ENCODE assay signal across 8 cellular contexts in the genomic region with DNA sequence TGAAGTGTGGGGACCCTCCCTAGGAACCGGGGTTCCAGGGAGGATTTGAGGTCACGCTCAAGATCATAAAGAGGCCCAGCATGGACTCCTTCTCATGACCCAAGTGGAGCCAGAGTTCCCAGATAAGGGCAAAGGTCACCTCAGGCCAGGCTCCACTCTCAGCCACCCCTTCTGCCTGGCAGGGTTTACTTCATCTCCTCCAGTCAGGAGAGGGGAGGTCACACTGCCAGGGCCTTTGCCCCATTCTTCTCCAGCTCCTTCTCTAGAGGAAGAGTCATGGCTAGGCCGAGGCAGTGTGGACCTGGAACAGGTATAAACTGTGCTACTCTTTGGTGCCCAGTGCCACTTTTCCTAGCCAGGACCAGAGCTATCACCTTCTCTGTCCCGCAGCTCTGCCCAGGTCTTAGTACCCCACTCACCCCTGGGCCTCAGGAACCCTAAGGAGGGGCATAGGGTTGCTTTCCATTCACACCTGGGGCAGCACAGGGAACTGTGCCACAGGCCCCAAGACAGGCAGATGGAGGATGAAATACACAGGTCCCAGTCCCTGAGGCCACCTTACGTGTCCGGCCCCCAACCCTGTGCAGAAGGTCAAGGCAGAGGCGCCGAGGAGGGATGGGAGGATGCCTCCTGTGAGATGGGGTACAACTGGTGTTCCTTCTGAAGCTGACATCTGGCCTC. TPM values are rescaled to one million over a fixed set of nuclear protein-coding genes. Genes with fewer than 3 reads are reported as not detected.
A peak's percentile ranks its signal among the peaks of the same experiment; 100 is the strongest.
DNase-seq lines count a peak whose midpoint lies in the region; ATAC-seq and TF ChIP-seq lines count a peak whose summit lies in the region.

No MANE protein-coding gene starts in this region.

- H3K9me3 Mint-ChIP-seq in activated CD4-positive, alpha-beta T cell treated with anti-CD3 and anti-CD28 coated beads, Interleukin-2, amount 10 ng/mL, durations not matched to agents 24 days and 14 days: no peaks in the 10 kb centered on the region
- no peaks in the 10 kb centered on the region for H3K9me3 Mint-ChIP-seq in activated naive CD8-positive, alpha-beta T cell treated with anti-CD3 and anti-CD28 coated beads for 36 hours

- H3K36me3 Mint-ChIP-seq in activated CD4-positive, alpha-beta T cell treated with anti-CD3 and anti-CD28 coated beads, Interleukin-2, amount 10 ng/mL, durations not matched to agents 24 days and 14 days (ENCODE audit: low read depth): peaks cover 1% of the 10 kb centered on the region
- no peaks in the 10 kb centered on the region for H3K36me3 Mint-ChIP-seq in activated naive CD8-positive, alpha-beta T cell treated with anti-CD3 and anti-CD28 coated beads for 36 hours

- H3K4me3 ChIP-seq in kidney epithelial cell (ENCODE audit: low read depth, low read length) (peak overlapping the region; percentile 48), testis (peak overlapping the region; percentile 56 to 72)

- peak overlapping the region; percentile 73 to 82 for H3K27ac ChIP-seq in testis

- peaks cover 32% of the 10 kb centered on the region for H3K4me1 Mint-ChIP-seq in activated CD4-positive, alpha-beta T cell treated with anti-CD3 and anti-CD28 coated beads, Interleukin-2, amount 10 ng/mL, durations not matched to agents 24 days and 14 days
- H3K4me1 Mint-ChIP-seq in activated naive CD8-positive, alpha-beta T cell treated with anti-CD3 and anti-CD28 coated beads for 36 hours: peaks cover 31% of the 10 kb centered on the region

- no peak for TF ChIP-seq CTCF in kidney epithelial cell (IDR thresholded peaks at IDR 0.05; ENCODE audit: insufficient read depth, low read length, poor library complexity, severe bottlenecking)
- no peak for TF ChIP-seq CTCF in testis (IDR thresholded peaks at IDR 0.05)

- intact Hi-C loops in activated CD4-positive, alpha-beta T cell treated with anti-CD3 and anti-CD28 coated beads, Interleukin-2, amount 10 ng/mL, durations not matched to agents 24 days and 14 days (cut with micrococcal nuclease): no loop called here
- intact Hi-C loops in testis (cut with DNase I; ENCODE audit: low total_unique reads): no loop called here

- H3K27me3 Mint-ChIP-seq in activated CD4-positive, alpha-beta T cell treated with anti-CD3 and anti-CD28 coated beads, Interleukin-2, amount 10 ng/mL, durations not matched to agents 24 days and 14 days: no peaks in the 10 kb centered on the region
- H3K27me3 Mint-ChIP-seq in activated naive CD8-positive, alpha-beta T cell treated with anti-CD3 and anti-CD28 coated beads for 36 hours: no peaks in the 10 kb centered on the region

- WGBS in testis, 2 donors: 61 to 78% methylated on average over 4 to 8 of the region's 8 CpGs

- peaks cover 25% of the 10 kb centered on the region for H3K4me1 ChIP-seq in testis

- H3K9me3 ChIP-seq in testis: no peaks in the 10 kb centered on the region

- peak overlapping the region; percentile 59 for H3K27ac Mint-ChIP-seq in activated CD4-positive, alpha-beta T cell treated with anti-CD3 and anti-CD28 coated beads, Interleukin-2, amount 10 ng/mL, durations not matched to agents 24 days and 14 days
- peak overlapping the region; percentile 67 for H3K27ac Mint-ChIP-seq in activated naive CD8-positive, alpha-beta T cell treated with anti-CD3 and anti-CD28 coated beads for 36 hours

- H3K27me3 ChIP-seq in kidney epithelial cell (ENCODE audit: control insufficient read depth, insufficient read depth, low read length) (no peaks in the 10 kb centered on the region), testis (no peaks in the 10 kb centered on the region)

- no peak for TF ChIP-seq POLR2A in testis (IDR thresholded peaks at IDR 0.05)

- no peak for DNase-seq in activated CD4-positive, alpha-beta T cell treated with anti-CD3 and anti-CD28 coated beads, Interleukin-2, amount 10 ng/mL, durations not matched to agents 24 days and 14 days
- no peak for DNase-seq in activated CD4-positive, alpha-beta T cell treated with anti-CD3 and anti-CD28 coated beads, Interleukin-2, amount 50 U/mL, for 1 hour
- no peak for DNase-seq in activated naive CD8-positive, alpha-beta T cell treated with anti-CD3 and anti-CD28 coated beads for 36 hours
- no peak for DNase-seq in kidney epithelial cell (ENCODE audit: low read depth)
- no peak for DNase-seq in testis
- DNase-seq in globus pallidus (ENCODE audit: low spot score): no peak
- no peak for DNase-seq in C1 segment of cervical spinal cord (lab: John Stamatoyannopoulos, UW)

- ATAC-seq in GM19463 (IDR thresholded peaks at IDR 0.05; ENCODE audit: unreplicated experiment): no peak

- no peaks in the 10 kb centered on the region for H3K36me3 ChIP-seq in kidney epithelial cell (ENCODE audit: control insufficient read depth, insufficient read depth, low read length)
- no peaks in the 10 kb centered on the region for H3K36me3 ChIP-seq in testis (ENCODE audit: low read depth, missing control alignments)

- H3K4me3 Mint-ChIP-seq in activated CD4-positive, alpha-beta T cell treated with anti-CD3 and anti-CD28 coated beads, Interleukin-2, amount 10 ng/mL, durations not matched to agents 24 days and 14 days: peak overlapping the region; percentile 87
- peak overlapping the region; percentile 81 for H3K4me3 Mint-ChIP-seq in activated naive CD8-positive, alpha-beta T cell treated with anti-CD3 and anti-CD28 coated beads for 36 hours

RNA-seq across cellular contexts. Expression of a gene that starts 0.9 kb away (rescaled TPM):
- 13.6 and 16.5 TPM in 2 replicates for total RNA-seq in activated CD4-positive, alpha-beta T cell treated with anti-CD3 and anti-CD28 coated beads, Interleukin-2, amount 10 ng/mL, durations not matched to agents 24 days and 14 days
- 1 to 10 TPM; 9.2 to 9.7 TPM for total RNA-seq in activated naive CD8-positive, alpha-beta T cell treated with anti-CD3 and anti-CD28 coated beads for 36 hours
- 12.7 and 24.8 TPM in 2 replicates for total RNA-seq in kidney epithelial cell
- total RNA-seq in testis: 10 to 100 TPM; 39.4 to 60.1 TPM
- 37.7 TPM for polyA plus RNA-seq in testis (ENCODE audit: insufficient read depth, low read depth, low replicate concordance)

RNA-seq across cellular contexts. Expression of a gene that starts 27.8 kb away (rescaled TPM):
- total RNA-seq in activated CD4-positive, alpha-beta T cell treated with anti-CD3 and anti-CD28 coated beads, Interleukin-2, amount 10 ng/mL, durations not matched to agents 24 days and 14 days: 113 and 117 TPM in 2 replicates
- total RNA-seq in activated naive CD8-positive, alpha-beta T cell treated with anti-CD3 and anti-CD28 coated beads for 36 hours: 100 to 1,000 TPM; 110 to 112 TPM
- total RNA-seq in kidney epithelial cell (172 and 179 TPM in 2 replicates), testis (10 to 100 TPM; 56.0 to 62.2 TPM)
- polyA plus RNA-seq in testis (ENCODE audit: insufficient read depth, low read depth, low replicate concordance): 74.4 TPM

RNA-seq across cellular contexts. Expression of a gene that starts 43.5 kb away (rescaled TPM):
- not detected in 2 replicates for total RNA-seq in activated CD4-positive, alpha-beta T cell treated with anti-CD3 and anti-CD28 coated beads, Interleukin-2, amount 10 ng/mL, durations not matched to agents 24 days and 14 days
- total RNA-seq in activated naive CD8-positive, alpha-beta T cell treated with anti-CD3 and anti-CD28 coated beads for 36 hours: not detected
- total RNA-seq in kidney epithelial cell (not detected in 2 replicates), testis (under 1 TPM; 0.79 to 0.81 TPM)
- polyA plus RNA-seq in testis (ENCODE audit: insufficient read depth, low read depth, low replicate concordance): 2.9 TPM

RNA-seq across cellular contexts. Expression of a gene that starts 52.1 kb away (rescaled TPM):
- 30.7 and 35.4 TPM in 2 replicates for total RNA-seq in activated CD4-positive, alpha-beta T cell treated with anti-CD3 and anti-CD28 coated beads, Interleukin-2, amount 10 ng/mL, durations not matched to agents 24 days and 14 days
- total RNA-seq in activated naive CD8-positive, alpha-beta T cell treated with anti-CD3 and anti-CD28 coated beads for 36 hours: 10 to 100 TPM; 34.0 to 34.4 TPM
- total RNA-seq in kidney epithelial cell: 1.9 and 2.7 TPM in 2 replicates
- total RNA-seq in testis: 10 to 100 TPM; 15.6 to 19.3 TPM
- polyA plus RNA-seq in testis (ENCODE audit: insufficient read depth, low read depth, low replicate concordance): 22.8 TPM

RNA-seq across cellular contexts. Expression of a gene that starts 52.2 kb away (rescaled TPM):
- 80.5 and 83.3 TPM in 2 replicates for total RNA-seq in activated CD4-positive, alpha-beta T cell treated with anti-CD3 and anti-CD28 coated beads, Interleukin-2, amount 10 ng/mL, durations not matched to agents 24 days and 14 days
- total RNA-seq in activated naive CD8-positive, alpha-beta T cell treated with anti-CD3 and anti-CD28 coated beads for 36 hours: 10 to 100 TPM; 72.1 to 75.1 TPM
- total RNA-seq in kidney epithelial cell: 89.2 and 92.5 TPM in 2 replicates
- total RNA-seq in testis: 10 to 100 TPM; 54.5 to 69.1 TPM
- polyA plus RNA-seq in testis (ENCODE audit: insufficient read depth, low read depth, low replicate concordance): 65.1 TPM
